In genomic region chr2:111659361-111660281, GRCh38 we compare ENCODE assay signal across 8 cellular contexts.
DNase-seq lines count a peak whose midpoint lies in the region; ATAC-seq and TF ChIP-seq lines count a peak whose summit lies in the region.

No MANE protein-coding gene starts in this region.

- 0 out of 2 replicates have a peak overlapping the region, but pooled peaks have one; percentile 0 for H3K4me3 Mint-ChIP-seq in HFFc6

- 77 to 78% methylated on average over 13 of the region's 13 CpGs for WGBS in heart right ventricle, 2 donors

- no peaks in the 10 kb centered on the region for H3K9me3 Mint-ChIP-seq in HFFc6

- H3K36me3 ChIP-seq in heart right ventricle = no peaks in the 10 kb centered on the region

- peaks cover 0 to 33% (median 4%) of the 10 kb centered on the region in 9 donors for H3K4me1 ChIP-seq in heart right ventricle

- peak overlapping the region; percentile 83 for H3K27ac Mint-ChIP-seq in HFFc6

- ATAC-seq in heart right ventricle = peak in 5 of 8 donors; percentile 21 to 84 (median 56)
- no peak for ATAC-seq in HG03520 (IDR thresholded peaks at IDR 0.05; ENCODE audit: unreplicated experiment)

- intact Hi-C loops in heart right ventricle (cut with DNase I) = loop anchor here in 4 of 10 donors (5.0 to 10.0 kb wide), 4 partner anchors 42 to 845 kb away; partner anchors contain the start of gene BCL2L11 (in 1 of the 4)

- peaks cover 8% of the 10 kb centered on the region for H3K27me3 Mint-ChIP-seq in HFFc6 (ENCODE audit: insufficient read depth)

- H3K4me1 Mint-ChIP-seq in HFFc6 (ENCODE audit: low read depth) = peaks cover 48% of the 10 kb centered on the region

- no peak overlapping the region for H3K4me3 ChIP-seq in heart right ventricle
- no peak overlapping the region for H3K4me3 ChIP-seq in skin epidermis

- no peaks in the 10 kb centered on the region; the same call in 1 of the 2 replicates for H3K36me3 Mint-ChIP-seq in HFFc6 (ENCODE audit: low read depth)

- H3K27ac ChIP-seq in heart right ventricle = peak overlapping the region in 1 of 10 donors; percentile 77
- H3K27ac ChIP-seq in skin epidermis = peak overlapping the region in 14 of 21 experiments; percentile 4 to 75 (median 54)

- TF ChIP-seq CTCF in HFFc6 (IDR thresholded peaks at IDR 0.05) (no peak), heart right ventricle (IDR thresholded peaks at IDR 0.05) (no peak)

- no peaks in the 10 kb centered on the region for H3K9me3 ChIP-seq in heart right ventricle

- no peaks in the 10 kb centered on the region for H3K27me3 ChIP-seq in heart right ventricle

- DNase-seq in HFFc6 (peak; percentile 71), SIG-M5 treated with dmso at 0.1 percent for 504 hours (lab: John Stamatoyannopoulos, UW; ENCODE audit: unreplicated experiment) (peak; percentile 93), heart right ventricle (peak in 1 of 2 donors; percentile 33), NCI-H446 (lab: John Stamatoyannopoulos, UW) (no peak), NCI-H748 treated with DMSO at 0.1 percent for 48 hours (lab: John Stamatoyannopoulos, UW) (no peak)
- DNase-seq in stimulated activated CD4-positive, alpha-beta T cell treated with anti-CD3 and anti-CD28 coated beads, Interleukin-1b, Interleukin-23, amount 100 ng/mL, for 48 hours = no peak

Comparison
In these comparisons a context has a peak if more than half of its experiments do, and no peak if none do; other contexts are left out.
1. DNase-seq: peak in HFFc6 (single experiment) and SIG-M5 treated with dmso at 0.1 percent for 504 hours (single experiment); none in NCI-H446 (0 of 2), NCI-H748 treated with DMSO at 0.1 percent for 48 hours (single experiment) and stimulated activated CD4-positive, alpha-beta T cell treated with anti-CD3 and anti-CD28 coated beads, Interleukin-1b, Interleukin-23, amount 100 ng/mL, for 48 hours (single experiment).